2 cellular contexts compared by ENCODE assay signal in the genomic region with DNA sequence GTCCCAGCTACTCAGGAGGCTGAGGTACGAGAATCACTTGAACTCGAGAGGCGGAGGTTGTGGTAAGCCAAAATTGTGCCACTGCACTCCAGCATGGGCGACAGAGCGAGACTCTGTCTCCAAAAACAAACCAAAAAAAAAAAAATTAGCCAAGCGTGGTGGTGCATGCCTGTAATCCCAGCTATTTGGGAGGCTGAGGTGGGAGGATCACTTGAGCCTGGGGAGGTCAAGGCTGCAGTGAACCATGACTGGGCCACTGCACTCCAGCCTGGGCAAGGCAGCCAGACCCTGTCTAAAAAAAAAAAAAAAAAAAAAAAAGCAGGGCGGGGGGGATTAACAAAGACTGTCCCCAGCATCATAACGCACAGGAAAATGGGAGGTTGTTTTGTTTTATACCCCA. TPM values are rescaled to one million over a fixed set of nuclear protein-coding genes. Genes with fewer than 3 reads are reported as not detected.
"Had no signal": no experiment of that assay in that cellular context is flagged by ENCODE, and none has a peak within 500 bp of the region (broad histone marks: within the 10 kb centered on the region; RNA-seq: fewer than 3 reads in every experiment).

No MANE protein-coding gene starts in this region.

RNA-seq across cellular contexts. Expression of gene SLC7A7, which starts 38.4 kb away (rescaled TPM):
- total RNA-seq: activated CD4-positive, alpha-beta T cell treated with anti-CD3 and anti-CD28 coated beads, Interleukin-2, amount 10 ng/mL, durations not matched to agents 24 days and 14 days; T-helper 2 cell treated with Interferon-gamma antibody and Interleukin-4, amounts not matched to agents 100 ng/mL and 5 ng/mL, for 36 hours had no signal
